In the genomic region with DNA sequence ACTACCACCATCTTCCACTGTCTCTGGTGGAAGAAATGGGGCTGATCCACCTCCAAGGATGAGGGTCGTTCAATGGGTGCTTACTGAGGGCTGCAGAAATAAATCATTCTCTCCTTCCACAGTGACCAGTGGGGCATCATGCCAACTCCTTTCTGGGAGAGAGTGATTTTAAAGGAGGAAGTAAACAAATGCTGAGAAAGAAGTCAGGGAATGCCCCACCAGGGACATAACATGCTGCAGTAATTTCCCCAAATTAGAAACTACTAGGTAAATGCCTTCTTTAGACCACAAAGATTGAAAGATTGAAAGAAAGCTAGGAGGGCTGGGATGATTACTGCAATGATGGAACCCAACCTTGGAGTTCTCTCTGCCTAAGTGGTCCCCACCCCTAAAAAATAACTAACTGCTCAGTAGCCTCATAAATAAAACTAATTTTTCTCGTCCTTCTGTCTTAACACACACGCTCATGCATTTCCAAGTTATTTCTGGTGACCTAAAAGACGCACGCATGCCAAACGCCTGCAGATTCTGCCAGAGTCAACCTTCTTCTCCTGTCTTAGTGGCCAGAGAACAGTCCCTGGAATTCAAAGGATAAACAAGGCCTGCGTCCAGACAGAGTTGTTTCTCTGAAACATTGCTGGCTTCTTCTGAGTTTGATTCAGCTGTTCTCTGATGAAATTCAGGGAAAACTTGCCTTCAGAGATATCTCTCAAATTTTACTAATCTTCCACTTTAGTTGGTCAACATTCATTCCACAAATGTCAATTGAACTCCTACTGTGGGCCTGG, we compare ENCODE assay signal across 11 cellular contexts.
DNase-seq lines count a peak whose midpoint lies in the region; ATAC-seq and TF ChIP-seq lines count a peak whose summit lies in the region.
"Had no signal": no experiment of that assay in that cellular context is flagged by ENCODE, and none has a peak within 500 bp of the region (broad histone marks: within the 10 kb centered on the region; RNA-seq: fewer than 3 reads in every experiment).

No MANE protein-coding gene starts in this region.

- POLR2A ChIA-PET in activated CD4-positive, alpha-beta memory T cell treated with anti-CD3 and anti-CD28 coated beads for 36 hours (lab: Charles Lee) = no interaction called here

- H3K36me3 ChIP-seq in ascending aorta = no peaks in the 10 kb centered on the region
- no peaks in the 10 kb centered on the region for H3K36me3 ChIP-seq in skeletal muscle satellite cell (ENCODE audit: insufficient read depth, low read length)

- H3K27ac Mint-ChIP-seq in activated CD4-positive, alpha-beta memory T cell treated with anti-CD3 and anti-CD28 coated beads for 36 hours = no peak overlapping the region
- H3K27ac Mint-ChIP-seq: activated naive CD8-positive, alpha-beta T cell treated with anti-CD3 and anti-CD28 coated beads, Interleukin-2, amount 10 ng/mL, durations not matched to agents 7 days and 5 days had no signal

- no peaks in the 10 kb centered on the region for H3K27me3 Mint-ChIP-seq in activated CD4-positive, alpha-beta memory T cell treated with anti-CD3 and anti-CD28 coated beads for 36 hours
- H3K27me3 Mint-ChIP-seq: activated naive CD8-positive, alpha-beta T cell treated with anti-CD3 and anti-CD28 coated beads, Interleukin-2, amount 10 ng/mL, durations not matched to agents 7 days and 5 days had no signal

- H3K4me1 ChIP-seq in ascending aorta (peaks cover 16 to 40% of the 10 kb centered on the region in 2 donors), skeletal muscle satellite cell (ENCODE audit: control insufficient read depth, insufficient read depth, low read length) (peaks cover 41% of the 10 kb centered on the region)

- peaks cover 5% of the 10 kb centered on the region for H3K36me3 Mint-ChIP-seq in activated CD4-positive, alpha-beta memory T cell treated with anti-CD3 and anti-CD28 coated beads for 36 hours

- intact Hi-C loops in ascending aorta (cut with DNase I) (loop anchor here (2.0 to 10.0 kb wide), 3 partner anchors 23 to 1641 kb away; no protein-coding TSS in a partner anchor), left ventricle myocardium superior (cut with micrococcal nuclease) (no loop called here)
- intact Hi-C loops in activated CD4-positive, alpha-beta memory T cell treated with anti-CD3 and anti-CD28 coated beads for 36 hours (cut with micrococcal nuclease) = no loop called here

- peak overlapping the region; percentile 73 for H3K9ac ChIP-seq in skeletal muscle satellite cell (ENCODE audit: low read depth, low read length)
- H3K9ac ChIP-seq: KMS-11 had no signal

- no peak overlapping the region for H3K4me3 Mint-ChIP-seq in activated CD4-positive, alpha-beta memory T cell treated with anti-CD3 and anti-CD28 coated beads for 36 hours
- H3K4me3 Mint-ChIP-seq: activated naive CD8-positive, alpha-beta T cell treated with anti-CD3 and anti-CD28 coated beads, Interleukin-2, amount 10 ng/mL, durations not matched to agents 7 days and 5 days had no signal

- CTCF ChIA-PET in activated CD4-positive, alpha-beta memory T cell treated with anti-CD3 and anti-CD28 coated beads for 36 hours (lab: Charles Lee) = interaction anchor here (0.6 to 0.7 kb wide), 2 partner anchors 18 to 83 kb away, joined by 3 read pairs; no protein-coding TSS in a partner anchor

- H3K4me1 Mint-ChIP-seq in activated CD4-positive, alpha-beta memory T cell treated with anti-CD3 and anti-CD28 coated beads for 36 hours (ENCODE audit: low read depth) = no peaks in the 10 kb centered on the region

- peak overlapping the region; percentile 34 for H3K4me2 ChIP-seq in skeletal muscle satellite cell (ENCODE audit: low read length)

- H3K9me3 ChIP-seq in ascending aorta (no peaks in the 10 kb centered on the region), skeletal muscle satellite cell (replicated peaks; ENCODE audit: low read length) (no peaks in the 10 kb centered on the region)

- peak overlapping the region; percentile 75 to 84 for H3K27ac ChIP-seq in ascending aorta
- H3K27ac ChIP-seq: KMS-11 had no signal

- DNase-seq in GM04503 (ENCODE audit: low read depth) = peak; percentile 87
- DNase-seq in ascending aorta (ENCODE audit: low spot score in 2 of 2) = peak; percentile 24 to 91
- DNase-seq in left ventricle myocardium superior = peak; percentile 75
- no peak for DNase-seq in GF-D8 (lab: John Stamatoyannopoulos, UW)
- no peak for DNase-seq in activated CD4-positive, alpha-beta T cell treated with anti-CD3 and anti-CD28 coated beads, Interleukin-2, amount 50 U/mL, for 4 hours
- no peak for DNase-seq in DMS 273 (lab: John Stamatoyannopoulos, UW; ENCODE audit: unreplicated experiment)
- no peak for DNase-seq in activated CD4-positive, alpha-beta memory T cell treated with anti-CD3 and anti-CD28 coated beads for 36 hours
- DNase-seq: activated CD4-positive, CD25-positive, alpha-beta regulatory T cell; activated naive CD8-positive, alpha-beta T cell treated with anti-CD3 and anti-CD28 coated beads, Interleukin-2, amount 10 ng/mL, durations not matched to agents 7 days and 5 days had no signal

- H3K4me3 ChIP-seq in ascending aorta = peak overlapping the region in 1 of 2 donors; percentile 16
- no peak overlapping the region for H3K4me3 ChIP-seq in skeletal muscle satellite cell (ENCODE audit: low read length)

- peak; percentile 89 for ATAC-seq in left ventricle myocardium superior

- H3K9me3 Mint-ChIP-seq in activated CD4-positive, alpha-beta memory T cell treated with anti-CD3 and anti-CD28 coated beads for 36 hours = no peaks in the 10 kb centered on the region
- H3K9me3 Mint-ChIP-seq: activated naive CD8-positive, alpha-beta T cell treated with anti-CD3 and anti-CD28 coated beads, Interleukin-2, amount 10 ng/mL, durations not matched to agents 7 days and 5 days had no signal

- no peak for TF ChIP-seq CTCF in ascending aorta (IDR thresholded peaks at IDR 0.05)

- H3K27me3 ChIP-seq in ascending aorta (no peaks in the 10 kb centered on the region), skeletal muscle satellite cell (ENCODE audit: control insufficient read depth, insufficient read depth, low read length) (no peaks in the 10 kb centered on the region)

Comparison
In these comparisons a context has a peak if more than half of its experiments do, and no peak if none do; other contexts are left out.
1. DNase-seq: peak in GM04503 (single experiment), ascending aorta (2 of 2) and left ventricle myocardium superior (single experiment); none in GF-D8 (single experiment), activated CD4-positive, alpha-beta T cell treated with anti-CD3 and anti-CD28 coated beads, Interleukin-2, amount 50 U/mL, for 4 hours (0 of 2), DMS 273 (single experiment) and activated CD4-positive, alpha-beta memory T cell treated with anti-CD3 and anti-CD28 coated beads for 36 hours (single experiment).